ENCODE assay signal across 7 cellular contexts in genomic region chr15:51132384-51133139, GRCh38. TPM values are rescaled to one million over a fixed set of nuclear protein-coding genes. Genes with fewer than 3 reads are reported as not detected.
DNase-seq lines count a peak whose midpoint lies in the region; ATAC-seq and TF ChIP-seq lines count a peak whose summit lies in the region.

No MANE protein-coding gene starts in this region.

- H3K27me3 Mint-ChIP-seq in MCF 10A (ENCODE audit: insufficient read depth, unreplicated experiment) = no peaks in the 10 kb centered on the region

- no peaks in the 10 kb centered on the region for H3K9me3 ChIP-seq in tibial artery

- peak overlapping the region; percentile 77 for H3K27ac Mint-ChIP-seq in MCF 10A (ENCODE audit: low read depth, unreplicated experiment)

- peaks cover 7% of the 10 kb centered on the region for H3K36me3 Mint-ChIP-seq in MCF 10A (ENCODE audit: insufficient read depth, unreplicated experiment)

- H3K27me3 ChIP-seq in kidney epithelial cell (ENCODE audit: control insufficient read depth, insufficient read depth, low read length) = no peaks in the 10 kb centered on the region
- H3K27me3 ChIP-seq in tibial artery = no peaks in the 10 kb centered on the region

- H3K4me1 ChIP-seq in tibial artery = peaks cover 0 to 23% (median 10%) of the 10 kb centered on the region in 4 donors

- H3K4me1 Mint-ChIP-seq in MCF 10A (ENCODE audit: insufficient read depth, unreplicated experiment) = peaks cover 47% of the 10 kb centered on the region

- no peaks in the 10 kb centered on the region for H3K36me3 ChIP-seq in kidney epithelial cell (ENCODE audit: control insufficient read depth, insufficient read depth, low read length)
- H3K36me3 ChIP-seq in tibial artery = no peaks in the 10 kb centered on the region

- BruUV-seq in MCF 10A (replicated peaks; lab: Mats Ljungman, UMichigan) = no TSS peak

- CTCF ChIA-PET in MCF 10A (lab: Yijun Ruan, JAX) = interaction anchor here (0.6 to 3.1 kb wide), 30 partner anchors 9 to 427 kb away, joined by 3 to 31 read pairs (median 4); no protein-coding TSS in a partner anchor

- no peaks in the 10 kb centered on the region for H3K9me3 Mint-ChIP-seq in MCF 10A (ENCODE audit: unreplicated experiment)

- no peak overlapping the region for H3K4me3 Mint-ChIP-seq in MCF 10A (ENCODE audit: unreplicated experiment)

- peak; percentile 93 for DNase-seq in GM04503 (ENCODE audit: low read depth)
- DNase-seq in LNCaP clone FGC (ENCODE audit: low read depth) = no peak
- DNase-seq in MCF 10A (ENCODE audit: unreplicated experiment) = peak; percentile 94
- DNase-seq in kidney epithelial cell (ENCODE audit: low read depth) = peak; percentile 84
- peak; percentile 71 to 88 for DNase-seq in tibial artery
- DNase-seq in NCI-H187 (lab: John Stamatoyannopoulos, UW) = no peak

- POLR2A ChIA-PET in MCF 10A (lab: Yijun Ruan, JAX) = interaction anchor here (0.5 to 1.6 kb wide), 9 partner anchors 11 to 252 kb away, joined by 3 to 9 read pairs (median 3); no protein-coding TSS in a partner anchor

- H3K27ac ChIP-seq in tibial artery = peak overlapping the region; percentile 73 to 77

- no peak for ATAC-seq in GM19463 (IDR thresholded peaks at IDR 0.05; ENCODE audit: unreplicated experiment)

- TF ChIP-seq CTCF in LNCaP clone FGC (IDR thresholded peaks at IDR 0.05; ENCODE audit: control insufficient read depth, extremely low read depth, insufficient read depth) (peak; percentile 87), MCF 10A (IDR thresholded peaks at IDR 0.05; ENCODE audit: unreplicated experiment) (peak; percentile 82), kidney epithelial cell (IDR thresholded peaks at IDR 0.05; ENCODE audit: insufficient read depth, low read length, poor library complexity, severe bottlenecking) (peak; percentile 94), tibial artery (IDR thresholded peaks at IDR 0.05) (peak; percentile 89 to 99)

- H3K4me3 ChIP-seq in LNCaP clone FGC (ENCODE audit: low read depth, low read length) = no peak overlapping the region
- no peak overlapping the region for H3K4me3 ChIP-seq in kidney epithelial cell (ENCODE audit: low read depth, low read length)
- H3K4me3 ChIP-seq in tibial artery = no peak overlapping the region

- intact Hi-C loops in MCF 10A (cut with micrococcal nuclease) (loop anchor here (1.0 kb wide), 2 partner anchors 12 to 61 kb away; no protein-coding TSS in a partner anchor), tibial artery (cut with DNase I; ENCODE audit: low total_unique reads) (no loop called here)

RNA-seq across cellular contexts. Expression of gene TNFAIP8L3, which starts 37.9 kb away (rescaled TPM):
- total RNA-seq in MCF 10A (2022) (2.6 and 4.2 TPM in 2 replicates), kidney epithelial cell (0.89 and 0.92 TPM in 2 replicates)

Comparison
In these comparisons a context has a peak if more than half of its experiments do, and no peak if none do; other contexts are left out.
1. DNase-seq: peak in GM04503 (single experiment), MCF 10A (single experiment), kidney epithelial cell (single experiment) and tibial artery (2 of 2); none in LNCaP clone FGC (single experiment) and NCI-H187 (0 of 2).
2. Peak in every context shown above with its lines, with median percentiles within 50 percentile points of each other: CTCF ChIP-seq.